ENCODE assay signal across 1 cellular context in the genomic region with DNA sequence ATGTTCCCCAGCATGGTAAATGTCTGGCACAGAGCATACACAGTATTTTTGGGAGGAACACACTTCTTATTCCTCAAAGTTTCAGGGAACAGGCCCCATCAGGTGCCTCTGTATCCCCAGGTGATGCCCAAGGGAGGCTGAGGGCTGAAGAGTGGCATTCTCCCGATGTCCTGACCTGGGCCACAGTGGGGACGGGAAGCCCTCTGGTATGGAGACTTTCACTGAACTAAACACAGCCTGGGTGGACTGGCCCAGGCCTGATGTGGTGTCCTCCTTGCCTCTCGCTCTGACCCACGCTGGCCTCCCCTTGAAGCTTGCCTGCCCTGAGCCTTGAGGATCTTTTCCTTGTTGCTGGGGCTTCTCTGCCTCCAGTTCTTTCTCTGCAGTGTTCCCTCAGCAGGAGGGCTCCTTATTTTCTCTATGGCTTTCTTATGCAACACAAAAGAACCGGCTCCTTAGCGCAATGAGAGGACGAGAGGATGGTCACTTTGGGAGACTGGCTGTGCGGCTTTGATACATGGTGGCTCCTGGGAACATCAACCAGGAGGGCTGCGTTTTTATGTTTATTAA.
TF ChIP-seq lines count a peak whose summit lies in the region.

No MANE protein-coding gene starts in this region.

TF ChIP-seq in IMR-90, 13 proteins besides CTCF, POLR2A, EP300 and RAD21:
- TF ChIP-seq FOS (IDR thresholded peaks at IDR 0.05; ENCODE audit: low read depth, low read length) (no peak), MAFK (IDR thresholded peaks at IDR 0.05; ENCODE audit: low read depth, low read length) (no peak), SMC3 (IDR thresholded peaks at IDR 0.05; ENCODE audit: low read depth, low read length) (no peak)
- TF ChIP-seq, protein P1, sequence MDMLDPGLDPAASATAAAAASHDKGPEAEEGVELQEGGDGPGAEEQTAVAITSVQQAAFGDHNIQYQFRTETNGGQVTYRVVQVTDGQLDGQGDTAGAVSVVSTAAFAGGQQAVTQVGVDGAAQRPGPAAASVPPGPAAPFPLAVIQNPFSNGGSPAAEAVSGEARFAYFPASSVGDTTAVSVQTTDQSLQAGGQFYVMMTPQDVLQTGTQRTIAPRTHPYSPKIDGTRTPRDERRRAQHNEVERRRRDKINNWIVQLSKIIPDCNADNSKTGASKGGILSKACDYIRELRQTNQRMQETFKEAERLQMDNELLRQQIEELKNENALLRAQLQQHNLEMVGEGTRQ (IDR thresholded peaks at IDR 0.05; ENCODE audit: low read depth, low read length): no peak
